23 cellular contexts compared by ENCODE assay signal in genomic region chr19:1986357-1987162, GRCh38. TPM values are rescaled to one million over a fixed set of nuclear protein-coding genes. Genes with fewer than 3 reads are reported as not detected.
DNase-seq lines count a peak whose midpoint lies in the region; ATAC-seq and TF ChIP-seq lines count a peak whose summit lies in the region.
"Had no signal": no experiment of that assay in that cellular context is flagged by ENCODE, and none has a peak within 500 bp of the region (broad histone marks: within the 10 kb centered on the region; RNA-seq: fewer than 3 reads in every experiment).

No MANE protein-coding gene starts in this region.

- H4K91ac ChIP-seq in mesenchymal stem cell (ENCODE audit: low read length): no peak overlapping the region

- intact Hi-C loops in activated T-helper 1 cell treated with anti-CD3 and anti-CD28 coated beads, Interleukin-12 subunit alpha, Interleukin-12 subunit beta, Interleukin-2, Interleukin-4 antibody, amounts not matched to agents 30 ng/mL and 10 ng/mL and 1 ng/mL, durations not matched to agents 14 hours and 24 hours and 36 hours (cut with micrococcal nuclease): no loop called here

- H3K23ac ChIP-seq in mesenchymal stem cell (ENCODE audit: low read length in 2 of 2): no peak overlapping the region

- peak; percentile 9 for TF ChIP-seq POLR2A in GM18951 (IDR thresholded peaks at IDR 0.05; ENCODE audit: extremely low read depth, insufficient read depth, insufficient read length)

- peak overlapping the region; percentile 55 for H3K27ac Mint-ChIP-seq in activated T-helper 1 cell treated with anti-CD3 and anti-CD28 coated beads, Interleukin-12 subunit alpha, Interleukin-12 subunit beta, Interleukin-2, Interleukin-4 antibody, amounts not matched to agents 30 ng/mL and 10 ng/mL and 1 ng/mL, durations not matched to agents 14 hours and 24 hours and 36 hours
- no peak overlapping the region for H3K27ac Mint-ChIP-seq in effector memory CD8-positive, alpha-beta T cell
- H3K27ac Mint-ChIP-seq: natural killer cell had no signal

- H3K4me2 ChIP-seq in mesenchymal stem cell (ENCODE audit: low read length, poor library complexity, severe bottlenecking): no peak overlapping the region

- no peak overlapping the region for H3K14ac ChIP-seq in mesenchymal stem cell (ENCODE audit: low read length in 2 of 2)

- no peak overlapping the region for H2BK120ac ChIP-seq in mesenchymal stem cell (ENCODE audit: low read depth, low read length)

- H3K36me3 Mint-ChIP-seq in activated T-helper 1 cell treated with anti-CD3 and anti-CD28 coated beads, Interleukin-12 subunit alpha, Interleukin-12 subunit beta, Interleukin-2, Interleukin-4 antibody, amounts not matched to agents 30 ng/mL and 10 ng/mL and 1 ng/mL, durations not matched to agents 14 hours and 24 hours and 36 hours (ENCODE audit: low read depth): peaks cover 14% of the 10 kb centered on the region
- peaks cover 39% of the 10 kb centered on the region for H3K36me3 Mint-ChIP-seq in effector memory CD8-positive, alpha-beta T cell (ENCODE audit: insufficient read depth)
- H3K36me3 Mint-ChIP-seq: natural killer cell had no signal

- H3K4me3 ChIP-seq in mesenchymal stem cell (ENCODE audit: insufficient read depth in 1 of 2, low read depth in 1 of 2, low read length in 2 of 2) (no peak overlapping the region), SJCRH30 (no peak overlapping the region)
- H3K4me3 ChIP-seq: tibial nerve had no signal

- H2BK12ac ChIP-seq in mesenchymal stem cell (ENCODE audit: low read length in 2 of 2): no peak overlapping the region

- DNase-seq in activated T-helper 1 cell treated with anti-CD3 and anti-CD28 coated beads, Interleukin-12 subunit alpha, Interleukin-12 subunit beta, Interleukin-2, Interleukin-4 antibody, amounts not matched to agents 30 ng/mL and 10 ng/mL and 1 ng/mL, durations not matched to agents 14 hours and 24 hours and 36 hours (ENCODE audit: low spot score): no peak
- DNase-seq in mesenchymal stem cell (no peak), SJCRH30 (no peak)
- DNase-seq in effector memory CD8-positive, alpha-beta T cell: no peak
- DNase-seq: activated CD4-positive, alpha-beta T cell treated with anti-CD3 and anti-CD28 coated beads for 48 hours; activated gamma-delta T cell treated with Interleukin-2 at 50 U/mL for 16 hours; CD4-positive, CD25-positive, alpha-beta regulatory T cell; DMS53; erythroblast; foreskin melanocyte; hypothalamus; islet precursor cell; natural killer cell; NCI-H1417; NCI-H510A treated with DMSO at 0.1 percent for 48 hours; posterior cingulate gyrus; stimulated activated naive CD4-positive, alpha-beta T cell treated with Interleukin-2 at 50 U/mL for 16 hours had no signal

- TF ChIP-seq CTCF in 22Rv1 (IDR thresholded peaks at IDR 0.05): no peak

- in situ Hi-C loops in GM18951 (cut with MboI; ENCODE audit: low sequenced_read_pairs, unreplicated experiment): no loop called here

- H4K8ac ChIP-seq in mesenchymal stem cell (ENCODE audit: low read length): peak overlapping the region; percentile 38

- no peak overlapping the region for H2BK5ac ChIP-seq in mesenchymal stem cell (ENCODE audit: low read depth, low read length, poor library complexity, severe bottlenecking)

- peaks cover 16% of the 10 kb centered on the region for H3K79me1 ChIP-seq in mesenchymal stem cell (replicated peaks; ENCODE audit: low read length, poor library complexity, severe bottlenecking)

- no peak overlapping the region for H2BK15ac ChIP-seq in mesenchymal stem cell (ENCODE audit: low read depth, poor library complexity, severe bottlenecking)

- H3K9me3 ChIP-seq in mesenchymal stem cell (ENCODE audit: control insufficient read depth, low read length) (no peaks in the 10 kb centered on the region), SJCRH30 (replicated peaks) (no peaks in the 10 kb centered on the region)
- H3K9me3 ChIP-seq: tibial nerve had no signal

- H3K27me3 Mint-ChIP-seq in activated T-helper 1 cell treated with anti-CD3 and anti-CD28 coated beads, Interleukin-12 subunit alpha, Interleukin-12 subunit beta, Interleukin-2, Interleukin-4 antibody, amounts not matched to agents 30 ng/mL and 10 ng/mL and 1 ng/mL, durations not matched to agents 14 hours and 24 hours and 36 hours (ENCODE audit: insufficient read depth): no peaks in the 10 kb centered on the region
- H3K27me3 Mint-ChIP-seq in effector memory CD8-positive, alpha-beta T cell: no peaks in the 10 kb centered on the region
- H3K27me3 Mint-ChIP-seq: CD4-positive, CD25-positive, alpha-beta regulatory T cell; central memory CD8-positive, alpha-beta T cell had no signal

- H3K4me1 Mint-ChIP-seq in activated T-helper 1 cell treated with anti-CD3 and anti-CD28 coated beads, Interleukin-12 subunit alpha, Interleukin-12 subunit beta, Interleukin-2, Interleukin-4 antibody, amounts not matched to agents 30 ng/mL and 10 ng/mL and 1 ng/mL, durations not matched to agents 14 hours and 24 hours and 36 hours (ENCODE audit: low read depth): no peaks in the 10 kb centered on the region
- H3K4me1 Mint-ChIP-seq in effector memory CD8-positive, alpha-beta T cell (ENCODE audit: low read depth in 2 of 2): no peaks in the 10 kb centered on the region
- H3K4me1 Mint-ChIP-seq: natural killer cell had no signal

- no peaks in the 10 kb centered on the region for H3K9me3 Mint-ChIP-seq in activated T-helper 1 cell treated with anti-CD3 and anti-CD28 coated beads, Interleukin-12 subunit alpha, Interleukin-12 subunit beta, Interleukin-2, Interleukin-4 antibody, amounts not matched to agents 30 ng/mL and 10 ng/mL and 1 ng/mL, durations not matched to agents 14 hours and 24 hours and 36 hours
- no peaks in the 10 kb centered on the region for H3K9me3 Mint-ChIP-seq in effector memory CD8-positive, alpha-beta T cell
- H3K9me3 Mint-ChIP-seq: CD4-positive, CD25-positive, alpha-beta regulatory T cell; central memory CD8-positive, alpha-beta T cell; natural killer cell had no signal

- H3K4ac ChIP-seq in mesenchymal stem cell (ENCODE audit: low read depth in 1 of 2, low read length in 2 of 2): no peak overlapping the region

- H2AFZ ChIP-seq in mesenchymal stem cell (ENCODE audit: low read depth, low read length): no peak overlapping the region

- no peak overlapping the region for H2AK5ac ChIP-seq in mesenchymal stem cell (ENCODE audit: low read length, severe bottlenecking)

- no peak overlapping the region for H3K4me3 Mint-ChIP-seq in activated T-helper 1 cell treated with anti-CD3 and anti-CD28 coated beads, Interleukin-12 subunit alpha, Interleukin-12 subunit beta, Interleukin-2, Interleukin-4 antibody, amounts not matched to agents 30 ng/mL and 10 ng/mL and 1 ng/mL, durations not matched to agents 14 hours and 24 hours and 36 hours
- H3K4me3 Mint-ChIP-seq in effector memory CD8-positive, alpha-beta T cell: no peak overlapping the region
- H3K4me3 Mint-ChIP-seq: CD4-positive, CD25-positive, alpha-beta regulatory T cell; central memory CD8-positive, alpha-beta T cell; natural killer cell had no signal

- H3K9ac ChIP-seq in mesenchymal stem cell (ENCODE audit: low read length): no peak overlapping the region

- ATAC-seq in effector memory CD8-positive, alpha-beta T cell (replicated peaks): no peak
- ATAC-seq in HG02970 (IDR thresholded peaks at IDR 0.05; ENCODE audit: low FRiP score, unreplicated experiment) (no peak), GM21515 (IDR thresholded peaks at IDR 0.05; ENCODE audit: unreplicated experiment) (no peak)

- peaks cover 79 to 90% of the 10 kb centered on the region in 2 experiments for H3K36me3 ChIP-seq in mesenchymal stem cell (ENCODE audit: control insufficient read depth in 1 of 2, insufficient read depth in 2 of 2, low read depth in 1 of 2, low read length in 2 of 2)
- peaks cover 20% of the 10 kb centered on the region for H3K36me3 ChIP-seq in SJCRH30

- WGBS in mesenchymal stem cell: 94% methylated on average over 42 of the region's 42 CpGs

- H3K18ac ChIP-seq in mesenchymal stem cell (ENCODE audit: low read depth in 1 of 2, low read length in 2 of 2): no peak overlapping the region

- 0 out of 2 replicates have a peak overlapping the region, but pooled peaks have one; percentile 7 for H3K27ac ChIP-seq in 22Rv1
- H3K27ac ChIP-seq in mesenchymal stem cell (ENCODE audit: low read length, poor library complexity, severe bottlenecking): no peak overlapping the region
- H3K27ac ChIP-seq in SJCRH30: no peak overlapping the region
- H3K27ac ChIP-seq: tibial nerve had no signal

- H3K27me3 ChIP-seq in mesenchymal stem cell (ENCODE audit: control insufficient read depth in 1 of 2, insufficient read depth in 1 of 2, low read length in 2 of 2): no peaks in the 10 kb centered on the region
- H3K27me3 ChIP-seq in SJCRH30: no peaks in the 10 kb centered on the region
- H3K27me3 ChIP-seq: tibial nerve had no signal

- H3K4me1 ChIP-seq in mesenchymal stem cell (ENCODE audit: control insufficient read depth, insufficient read depth, low read depth, low read length) (no peaks in the 10 kb centered on the region), SJCRH30 (no peaks in the 10 kb centered on the region)
- H3K4me1 ChIP-seq: tibial nerve had no signal

RNA-seq across cellular contexts. Expression of gene BTBD2, which starts 29.0 kb away (rescaled TPM):
- 27.5 and 27.7 TPM in 2 replicates for total RNA-seq in activated T-helper 1 cell treated with anti-CD3 and anti-CD28 coated beads, Interleukin-12 subunit alpha, Interleukin-12 subunit beta, Interleukin-2, Interleukin-4 antibody, amounts not matched to agents 30 ng/mL and 10 ng/mL and 1 ng/mL, durations not matched to agents 14 hours and 24 hours and 36 hours
- 60.4 TPM for polyA plus RNA-seq in mesenchymal stem cell (2013, experiment 1 of 2)
- polyA plus RNA-seq in mesenchymal stem cell (2013, experiment 2 of 2): 58.7 TPM
- 13.9 and 16.2 TPM in 2 replicates for total RNA-seq in SJCRH30 (2014; rRNA removed; shearing (Covaris generic))

RNA-seq across cellular contexts. Expression of gene CSNK1G2, which starts 45.6 kb away (rescaled TPM):
- total RNA-seq in activated T-helper 1 cell treated with anti-CD3 and anti-CD28 coated beads, Interleukin-12 subunit alpha, Interleukin-12 subunit beta, Interleukin-2, Interleukin-4 antibody, amounts not matched to agents 30 ng/mL and 10 ng/mL and 1 ng/mL, durations not matched to agents 14 hours and 24 hours and 36 hours: 95.2 and 101 TPM in 2 replicates
- 89.1 TPM for polyA plus RNA-seq in mesenchymal stem cell (2013, experiment 1 of 2)
- polyA plus RNA-seq in mesenchymal stem cell (2013, experiment 2 of 2): 88.0 TPM
- total RNA-seq in SJCRH30 (2014; rRNA removed; shearing (Covaris generic)): 72.8 and 78.0 TPM in 2 replicates
